Comparison of ENCODE assay signal across 18 cellular contexts in the genomic region with DNA sequence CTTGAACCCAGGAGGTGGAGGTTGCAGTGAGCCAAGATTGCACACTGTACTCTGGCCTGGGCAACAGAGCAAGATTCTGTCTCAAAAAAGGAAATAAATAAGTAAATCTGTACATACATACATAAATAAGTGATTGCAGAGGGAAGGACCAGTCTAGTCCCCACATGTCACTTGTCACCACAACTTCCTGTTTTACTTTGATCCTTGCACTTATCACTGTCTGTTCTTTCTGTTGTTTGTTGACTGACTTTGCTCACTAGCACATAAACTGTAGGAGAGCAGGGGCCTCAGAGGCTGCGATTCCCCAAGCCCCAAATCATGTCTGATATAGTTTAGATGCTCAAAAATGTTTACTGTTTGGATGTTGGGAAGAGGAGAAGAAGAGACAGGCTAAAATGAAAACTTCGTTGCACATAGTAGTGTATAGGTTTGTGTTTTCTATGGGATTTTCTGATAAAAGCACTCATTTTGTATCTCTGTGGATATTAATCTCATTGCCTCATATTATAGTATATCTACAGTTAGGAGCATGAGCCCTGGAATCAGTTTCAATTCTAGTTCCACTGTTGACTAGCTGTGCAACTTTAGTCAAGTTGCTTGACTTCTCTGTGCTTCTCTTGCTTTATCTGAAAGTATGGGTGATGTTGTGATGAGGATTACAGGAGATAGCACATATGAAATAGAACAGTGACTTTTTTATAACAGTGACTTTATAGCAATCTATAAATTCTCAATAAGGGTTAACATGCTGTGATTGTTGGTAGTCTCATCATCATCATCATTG.
DNase-seq lines count a peak whose midpoint lies in the region; ATAC-seq, FAIRE-seq and TF ChIP-seq lines count a peak whose summit lies in the region.
"Had no signal": no experiment of that assay in that cellular context is flagged by ENCODE, and none has a peak within 500 bp of the region (broad histone marks: within the 10 kb centered on the region; RNA-seq: fewer than 3 reads in every experiment).

No MANE protein-coding gene starts in this region.

- intact Hi-C loops in GM12878 (cut with micrococcal nuclease; ENCODE audit: unreplicated experiment): no loop called here
- intact Hi-C loops in Caco-2 (cut with micrococcal nuclease; ENCODE audit: unreplicated experiment): no loop called here

- CTCF ChIA-PET in GM12878 (lab: Yijun Ruan, JAX) (no interaction called here), Caco-2 (lab: Charles Lee) (no interaction called here)

- H3K4me1 ChIP-seq in GM12878 (ENCODE audit: control insufficient read depth, insufficient read depth, low read length) (no peaks in the 10 kb centered on the region), Caco-2 (no peaks in the 10 kb centered on the region)

- TF ChIP-seq CTCF in GM12878 (IDR thresholded peaks at IDR 0.05 in 2 of 3, conservative IDR thresholded peaks at IDR 0.05 in 1 of 3; ENCODE audit: control insufficient read depth in 2 of 3, extremely low read depth in 1 of 3, insufficient read depth in 1 of 3, low read depth in 3 of 3, low read length in 3 of 3): no peak
- TF ChIP-seq CTCF in Caco-2 (IDR thresholded peaks at IDR 0.05; ENCODE audit: insufficient read depth in 1 of 2, low read depth in 1 of 2, low read length in 1 of 2, severe bottlenecking in 1 of 2, unreplicated experiment in 1 of 2): no peak

- no peak for TF ChIP-seq RAD21 in GM12878 (IDR thresholded peaks at IDR 0.05; ENCODE audit: insufficient read depth, low read depth, low read length)

- no peaks in the 10 kb centered on the region for H3K36me3 Mint-ChIP-seq in Caco-2 (ENCODE audit: insufficient read depth, unreplicated experiment)

- no peak overlapping the region for H2AFZ ChIP-seq in GM12878 (ENCODE audit: control insufficient read depth, low read depth, low read length)

- H3K4me1 Mint-ChIP-seq in Caco-2 (ENCODE audit: low read depth, unreplicated experiment): peaks cover 6% of the 10 kb centered on the region

- in situ Hi-C loops in KBM-7 (cut with MboI; ENCODE audit: low pct_unique_long_range_greater_than_20kb, low sequenced_read_pairs): no loop called here
- in situ Hi-C loops in GM12878 (cut with MboI): no loop called here

- RAD21 ChIA-PET in GM12878 (lab: Charles Lee; ENCODE audit: unreplicated experiment): no interaction called here

- H3K79me2 ChIP-seq in GM12878 (ENCODE audit: control insufficient read depth, insufficient read depth, low read length): no peaks in the 10 kb centered on the region

- no peak for FAIRE-seq in GM12878 (lab: Jason Lieb, UNC)
- FAIRE-seq: GM12892, GM19239 had no signal

- no peak overlapping the region for H3K9ac ChIP-seq in GM12878 (ENCODE audit: control insufficient read depth, insufficient read depth, low read length)
- H3K9ac ChIP-seq: BLaER1 had no signal

- ATAC-seq in GM12878: peak; percentile 38; the same call in 1 of the 3 replicates
- no peak for ATAC-seq in GM21528 (IDR thresholded peaks at IDR 0.05; ENCODE audit: low FRiP score, unreplicated experiment)
- ATAC-seq: HCT116, Right ventricle myocardium inferior, T-helper 17 cell had no signal

- H3K27ac ChIP-seq in GM12878 (ENCODE audit: control insufficient read depth, insufficient read depth): no peak overlapping the region
- H3K27ac ChIP-seq: BLaER1 had no signal

- H3K27me3 ChIP-seq in GM12878 (replicated peaks in 1 of 2; ENCODE audit: control insufficient read depth in 2 of 2, insufficient read depth in 2 of 2, low read length in 1 of 2) (no peaks in the 10 kb centered on the region; a peak in 1 of 4 replicates), Caco-2 (replicated peaks; ENCODE audit: control insufficient read depth, insufficient read depth, low read length) (no peaks in the 10 kb centered on the region; the same call in 1 of the 2 replicates)
- H3K27me3 ChIP-seq: BLaER1 had no signal

- H4K20me1 ChIP-seq in GM12878 (ENCODE audit: control insufficient read depth, insufficient read depth): no peaks in the 10 kb centered on the region
- H4K20me1 ChIP-seq: BLaER1 had no signal

- POLR2A ChIA-PET in GM12878 (lab: Charles Lee): no interaction called here
- POLR2A ChIA-PET in Caco-2 (lab: Charles Lee): no interaction called here

- H3K4me3 ChIP-seq in GM12878 (no peak overlapping the region), Caco-2 (ENCODE audit: low read depth, low read length) (no peak overlapping the region)
- H3K4me3 ChIP-seq: BLaER1 had no signal

- TF ChIP-seq EP300 in GM12878 (IDR thresholded peaks at IDR 0.05; ENCODE audit: borderline replicate concordance in 1 of 2, control insufficient read depth in 1 of 2, low read depth in 2 of 2, low read length in 2 of 2): no peak

- no peak overlapping the region for H3K27ac Mint-ChIP-seq in Caco-2 (ENCODE audit: unreplicated experiment)
- H3K27ac Mint-ChIP-seq: T-helper 17 cell had no signal

- no peak for TF ChIP-seq POLR2A in GM12878 (IDR thresholded peaks at IDR 0.05; ENCODE audit: low read depth, low read length)

- 39% methylated on average over 2 of the region's 2 CpGs for WGBS in GM12878 (ENCODE audit: insufficient coverage, insufficient replicate concordance, low lambda C conversion rate, missing lambda C conversion rate)

- no peak overlapping the region for H3K4me2 ChIP-seq in GM12878 (ENCODE audit: control insufficient read depth, insufficient read depth)
- H3K4me2 ChIP-seq: BLaER1 had no signal

- H3K9me3 Mint-ChIP-seq in Caco-2 (ENCODE audit: unreplicated experiment): no peaks in the 10 kb centered on the region

- peak; percentile 64 for DNase-seq in KBM-7
- peak; percentile 82 for DNase-seq in NOMO-1 treated with DMSO at 0.1 percent for 48 hours (lab: John Stamatoyannopoulos, UW; ENCODE audit: unreplicated experiment)
- DNase-seq in GM12878 (ENCODE audit: low read depth, low spot score): no peak
- no peak for DNase-seq in Caco-2
- DNase-seq in DMS79 (lab: John Stamatoyannopoulos, UW): no peak
- DNase-seq in activated effector memory CD4-positive, alpha-beta T cell treated with anti-CD3 and anti-CD28 coated beads, Interleukin-2, amount 50 U/mL, for 16 hours: no peak
- DNase-seq: DMS153, KG1, NCI-H1417 treated with DMSO at 0.1 percent for 48 hours, NCI-H2029, NCI-H510A treated with DMSO at 0.1 percent for 48 hours, T-helper 17 cell had no signal

- H3K36me3 ChIP-seq in GM12878 (ENCODE audit: control insufficient read depth in 2 of 2, insufficient read depth in 2 of 2, low read length in 1 of 2) (no peaks in the 10 kb centered on the region), Caco-2 (ENCODE audit: control insufficient read depth, insufficient read depth, low read length) (no peaks in the 10 kb centered on the region)
- H3K36me3 ChIP-seq: BLaER1 had no signal

- H3K9me3 ChIP-seq in GM12878 (replicated peaks; ENCODE audit: control insufficient read depth, insufficient read depth, low read length): no peaks in the 10 kb centered on the region
- H3K9me3 ChIP-seq in Caco-2: no peaks in the 10 kb centered on the region
- H3K9me3 ChIP-seq: BLaER1 had no signal

- BruUV-seq in GM12878 (replicated peaks; lab: Mats Ljungman, UMichigan) (no TSS peak), Caco-2 (replicated peaks; lab: Mats Ljungman, UMichigan) (no TSS peak)

- H3K4me3 Mint-ChIP-seq in Caco-2 (ENCODE audit: unreplicated experiment): no peak overlapping the region
- H3K4me3 Mint-ChIP-seq: T-helper 17 cell had no signal

- SMC1A ChIA-PET in GM12878 (lab: Charles Lee; ENCODE audit: uncharacterized antibody, unreplicated experiment): no interaction called here

- H3K27me3 Mint-ChIP-seq in Caco-2 (ENCODE audit: insufficient read depth, unreplicated experiment): peaks cover 14% of the 10 kb centered on the region

TF ChIP-seq in GM12878, 131 proteins besides CTCF, POLR2A, EP300 and RAD21:
- no peak for TF ChIP-seq PRDM15 (CRISPR knock-in tag; IDR thresholded peaks at IDR 0.05)
- TF ChIP-seq, protein P1, sequence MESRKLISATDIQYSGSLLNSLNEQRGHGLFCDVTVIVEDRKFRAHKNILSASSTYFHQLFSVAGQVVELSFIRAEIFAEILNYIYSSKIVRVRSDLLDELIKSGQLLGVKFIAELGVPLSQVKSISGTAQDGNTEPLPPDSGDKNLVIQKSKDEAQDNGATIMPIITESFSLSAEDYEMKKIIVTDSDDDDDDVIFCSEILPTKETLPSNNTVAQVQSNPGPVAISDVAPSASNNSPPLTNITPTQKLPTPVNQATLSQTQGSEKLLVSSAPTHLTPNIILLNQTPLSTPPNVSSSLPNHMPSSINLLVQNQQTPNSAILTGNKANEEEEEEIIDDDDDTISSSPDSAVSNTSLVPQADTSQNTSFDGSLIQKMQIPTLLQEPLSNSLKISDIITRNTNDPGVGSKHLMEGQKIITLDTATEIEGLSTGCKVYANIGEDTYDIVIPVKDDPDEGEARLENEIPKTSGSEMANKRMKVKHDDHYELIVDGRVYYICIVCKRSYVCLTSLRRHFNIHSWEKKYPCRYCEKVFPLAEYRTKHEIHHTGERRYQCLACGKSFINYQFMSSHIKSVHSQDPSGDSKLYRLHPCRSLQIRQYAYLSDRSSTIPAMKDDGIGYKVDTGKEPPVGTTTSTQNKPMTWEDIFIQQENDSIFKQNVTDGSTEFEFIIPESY (IDR thresholded peaks at IDR 0.05): no peak
- TF ChIP-seq FOS (IDR thresholded peaks at IDR 0.05; ENCODE audit: borderline replicate concordance, extremely low read depth, insufficient read length): no peak
- TF ChIP-seq BRCA1 (IDR thresholded peaks at IDR 0.05; ENCODE audit: low read depth, low read length): no peak
- TF ChIP-seq RAD51 (IDR thresholded peaks at IDR 0.05): no peak

Comparison
In these comparisons a context has a peak if more than half of its experiments do, and no peak if none do; other contexts are left out.
1. DNase-seq: peak in KBM-7 (single experiment) and NOMO-1 treated with DMSO at 0.1 percent for 48 hours (single experiment); none in GM12878 (single experiment), Caco-2 (0 of 2), DMS79 (single experiment) and activated effector memory CD4-positive, alpha-beta T cell treated with anti-CD3 and anti-CD28 coated beads, Interleukin-2, amount 50 U/mL, for 16 hours (single experiment).